26 cellular contexts compared by ENCODE assay signal in the genomic region with DNA sequence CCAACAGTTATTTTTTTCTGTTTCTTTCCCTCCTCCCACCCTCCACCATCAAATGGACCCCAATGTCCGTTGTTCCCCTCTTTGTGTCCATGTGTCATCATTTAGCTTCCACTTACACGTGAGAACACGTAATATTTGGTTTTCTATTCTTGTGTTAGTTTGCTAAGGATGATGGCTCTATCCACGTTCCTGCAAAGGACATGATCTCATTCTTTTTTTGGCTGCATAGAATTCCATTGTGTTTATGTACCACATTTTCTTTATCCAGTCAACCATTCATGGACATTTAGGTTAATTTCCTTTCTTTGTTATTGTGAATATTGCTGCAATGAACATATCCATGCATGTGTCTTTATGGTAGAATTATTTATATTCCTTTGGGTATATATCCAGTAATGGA.
"Had no signal": no experiment of that assay in that cellular context is flagged by ENCODE, and none has a peak within 500 bp of the region (broad histone marks: within the 10 kb centered on the region; RNA-seq: fewer than 3 reads in every experiment).

No MANE protein-coding gene starts in this region.

- H3K9me3 ChIP-seq: pancreas, prostate gland, thyroid gland, transverse colon, vagina had no signal

- DNase-seq: hippocampal formation; left ventricle myocardium inferior; midbrain; mucosa of descending colon; naive thymus-derived CD4-positive, alpha-beta T cell; nucleus accumbens; pancreas; posterior cingulate gyrus; retina; right cardiac atrium; sigmoid colon; stimulated activated CD4-positive, alpha-beta T cell treated with anti-CD3 and anti-CD28 coated beads, Interleukin-1b, Interleukin-23, amount 100 ng/mL, for 48 hours; stimulated activated CD4-positive, alpha-beta T cell treated with anti-CD3 and anti-CD28 coated beads, Interleukin-2, amount 100 ng/mL, for 48 hours; stimulated activated CD4-positive, alpha-beta T cell treated with anti-CD3 and anti-CD28 coated beads, Interleukin-4, amount 100 ng/mL, for 4 hours; stimulated activated CD8-positive, alpha-beta memory T cell treated with anti-CD3 and anti-CD28 coated beads, Interleukin-4, amount 100 ng/mL, for 48 hours; stimulated activated naive CD4-positive, alpha-beta T cell treated with Interleukin-2 at 50 U/mL for 16 hours; stimulated activated naive CD8-positive, alpha-beta T cell treated with anti-CD3 and anti-CD28 coated beads, Interleukin-15, amount 100 ng/mL, for 72 hours; substantia nigra; thyroid gland; transverse colon; upper lobe of left lung had no signal

- H3K36me3 ChIP-seq: left ventricle myocardium inferior, pancreas, prostate gland, sigmoid colon, thyroid gland, transverse colon, upper lobe of left lung, vagina had no signal

- H3K27me3 ChIP-seq: pancreas, sigmoid colon, thyroid gland, transverse colon, upper lobe of left lung, vagina had no signal

- H3K4me3 ChIP-seq: left ventricle myocardium inferior, lung, mucosa of descending colon, pancreas, prostate gland, sigmoid colon, smooth muscle cell, thyroid gland, transverse colon, upper lobe of left lung, vagina had no signal

- ATAC-seq: mucosa of descending colon; naive thymus-derived CD4-positive, alpha-beta T cell; pancreas; right cardiac atrium; stimulated activated memory B cell treated with anti-CD40 and anti-IgM and Interleukin-4, amounts not matched to agents 10 μg/mL and 1 μg/mL and 100 μg/mL, for 72 hours; stimulated activated naive CD8-positive, alpha-beta T cell treated with anti-CD3 and anti-CD28 coated beads, Interleukin-15, amount 100 ng/mL, for 72 hours had no signal

- H3K27ac ChIP-seq: left ventricle myocardium inferior, pancreas, prostate gland, sigmoid colon, thyroid gland, transverse colon, upper lobe of left lung, vagina had no signal

- H3K4me1 ChIP-seq: left ventricle myocardium inferior, pancreas, prostate gland, sigmoid colon, thyroid gland, transverse colon, upper lobe of left lung, vagina had no signal

- H3K4me2 ChIP-seq: smooth muscle cell had no signal
